ENCODE assay signal across 19 cellular contexts in genomic region chr2:175432793-175433192, GRCh38.
DNase-seq lines count a peak whose midpoint lies in the region; ATAC-seq, FAIRE-seq and TF ChIP-seq lines count a peak whose summit lies in the region.
"Had no signal": no experiment of that assay in that cellular context is flagged by ENCODE, and none has a peak within 500 bp of the region (broad histone marks: within the 10 kb centered on the region; RNA-seq: fewer than 3 reads in every experiment).

No MANE protein-coding gene starts in this region.

- no peak for TF ChIP-seq POLR2A in K562 (conservative IDR thresholded peaks at IDR 0.05)

- H3K27ac ChIP-seq in Karpas-422 (ENCODE audit: low read length) (no peak overlapping the region), K562 (ENCODE audit: extremely low read depth, low read depth, low read length) (no peak overlapping the region), left ventricle myocardium inferior (replicated peaks) (no peak overlapping the region)
- H3K27ac ChIP-seq: 22Rv1, A549, C4-2B had no signal

- H2AFZ ChIP-seq in Karpas-422 (ENCODE audit: low read length) = no peak overlapping the region
- H2AFZ ChIP-seq in K562 (ENCODE audit: low read depth, low read length) = no peak overlapping the region

- H3K4me2 ChIP-seq in Karpas-422 (ENCODE audit: low read depth, low read length, poor library complexity, severe bottlenecking) (no peak overlapping the region), K562 (ENCODE audit: insufficient read depth, low read length) (no peak overlapping the region)
- H3K4me2 ChIP-seq: A549 had no signal

- TF ChIP-seq RAD21 in K562 (CRISPR knock-in tag; conservative IDR thresholded peaks at IDR 0.05 in 1 of 2, IDR thresholded peaks at IDR 0.05 in 1 of 2) = no peak

- H3K27me3 ChIP-seq in Karpas-422 (ENCODE audit: low read length) = 0 out of 2 replicates have a peak, but pooled peaks cover 3% of the 10 kb centered on the region
- peaks cover 11 to 13% of the 10 kb centered on the region in 2 experiments for H3K27me3 ChIP-seq in K562 (ENCODE audit: control insufficient read depth in 2 of 2, insufficient read depth in 2 of 2, low read length in 2 of 2)
- peaks cover 4% of the 10 kb centered on the region for H3K27me3 ChIP-seq in left ventricle myocardium inferior (ENCODE audit: low read depth)

- DNase-seq in NCI-H146 (lab: John Stamatoyannopoulos, UW) (peak; percentile 3), NCI-H146 treated with DMSO at 0.1 percent for 48 hours (lab: John Stamatoyannopoulos, UW; ENCODE audit: unreplicated experiment) (no peak), Karpas-422 (peak; percentile 31), K562 (ENCODE audit: extremely low read depth in 1 of 4, low spot score in 3 of 4) (no peak), DMS79 treated with DMSO at 0.1 percent for 48 hours (lab: John Stamatoyannopoulos, UW) (no peak), left ventricle myocardium inferior (no peak)
- DNase-seq in stimulated activated effector memory CD8-positive, alpha-beta T cell treated with anti-CD3 and anti-CD28 coated beads, Interleukin-12 subunit alpha, Interleukin-12 subunit beta, amount 100 ng/mL, for 72 hours (ENCODE audit: low spot score in 2 of 2) = no peak
- DNase-seq: AML-193; Caco-2; CD4-positive, alpha-beta T cell; GF-D8; H9; IMR-90 had no signal

- FAIRE-seq in K562 (lab: Jason Lieb, UNC) = peak; percentile 23
- FAIRE-seq: A549, GM19239, H1, HTR-8/SVneo had no signal

- no TSS peak for BruUV-seq in K562 (replicated peaks; lab: Mats Ljungman, UMichigan)

- H3K4me1 Mint-ChIP-seq in stimulated activated effector memory CD8-positive, alpha-beta T cell treated with anti-CD3 and anti-CD28 coated beads, Interleukin-12 subunit alpha, Interleukin-12 subunit beta, amount 100 ng/mL, for 72 hours = no peaks in the 10 kb centered on the region

- peaks cover 3% of the 10 kb centered on the region for H3K9me3 Mint-ChIP-seq in stimulated activated effector memory CD8-positive, alpha-beta T cell treated with anti-CD3 and anti-CD28 coated beads, Interleukin-12 subunit alpha, Interleukin-12 subunit beta, amount 100 ng/mL, for 72 hours

- no peak overlapping the region for H3K4me3 ChIP-seq in Karpas-422 (ENCODE audit: low read length)
- H3K4me3 ChIP-seq in K562 = no peak overlapping the region
- H3K4me3 ChIP-seq in left ventricle myocardium inferior = no peak overlapping the region
- H3K4me3 ChIP-seq: A549 had no signal

- H3K9ac ChIP-seq in Karpas-422 (ENCODE audit: low read length) = no peak overlapping the region
- H3K9ac ChIP-seq in K562 (ENCODE audit: insufficient read depth in 1 of 2, low read depth in 2 of 2, low read length in 2 of 2) = no peak overlapping the region

- no peak for TF ChIP-seq EP300 in K562 (IDR thresholded peaks at IDR 0.05; ENCODE audit: low read length)

- no peaks in the 10 kb centered on the region; the same call in 1 of the 2 replicates for H3K4me1 ChIP-seq in Karpas-422 (ENCODE audit: low read length)
- H3K4me1 ChIP-seq in K562 (replicated peaks in 1 of 2; ENCODE audit: control insufficient read depth in 2 of 2, insufficient read depth in 2 of 2, low read length in 2 of 2) = no peaks in the 10 kb centered on the region
- no peaks in the 10 kb centered on the region for H3K4me1 ChIP-seq in left ventricle myocardium inferior
- H3K4me1 ChIP-seq: A549, Caco-2 had no signal

- H3K27ac Mint-ChIP-seq in stimulated activated effector memory CD8-positive, alpha-beta T cell treated with anti-CD3 and anti-CD28 coated beads, Interleukin-12 subunit alpha, Interleukin-12 subunit beta, amount 100 ng/mL, for 72 hours = no peak overlapping the region
- H3K27ac Mint-ChIP-seq: CD4-positive, alpha-beta T cell; H9 had no signal

- no peaks in the 10 kb centered on the region for H3K36me3 Mint-ChIP-seq in stimulated activated effector memory CD8-positive, alpha-beta T cell treated with anti-CD3 and anti-CD28 coated beads, Interleukin-12 subunit alpha, Interleukin-12 subunit beta, amount 100 ng/mL, for 72 hours

- in situ Hi-C loops in K562 (cut with MboI) = no loop called here

- H3K9me1 ChIP-seq in K562 (ENCODE audit: control insufficient read depth, insufficient read depth, low read length) = no peaks in the 10 kb centered on the region

- H3K79me2 ChIP-seq in Karpas-422 (ENCODE audit: low read length) (no peaks in the 10 kb centered on the region), K562 (ENCODE audit: control insufficient read depth, insufficient read depth, low read length) (no peaks in the 10 kb centered on the region)

- TF ChIP-seq CTCF in K562 (IDR thresholded peaks at IDR 0.05 in 2 of 3, conservative IDR thresholded peaks at IDR 0.05 in 1 of 3; ENCODE audit: insufficient read depth in 2 of 3, low read depth in 1 of 3, low read length in 3 of 3) = no peak
- no peak for TF ChIP-seq CTCF in left ventricle myocardium inferior (IDR thresholded peaks at IDR 0.05; ENCODE audit: borderline replicate concordance)

- H3K36me3 ChIP-seq in Karpas-422 (ENCODE audit: insufficient read depth, low read length) (no peaks in the 10 kb centered on the region), K562 (ENCODE audit: control insufficient read depth, insufficient read depth, low read length) (no peaks in the 10 kb centered on the region), left ventricle myocardium inferior (no peaks in the 10 kb centered on the region)

- POLR2A ChIA-PET in K562 (lab: Yijun Ruan, JAX) = interaction anchor here (2.4 kb wide), 1 partner anchor 9 kb away, joined by 9 read pairs; no protein-coding TSS in a partner anchor

- intact Hi-C loops in K562 (cut with micrococcal nuclease) (no loop called here), left ventricle myocardium inferior (cut with micrococcal nuclease) (no loop called here)

- no peak for ATAC-seq in K562
- peak; percentile 60 for ATAC-seq in stimulated activated effector memory CD8-positive, alpha-beta T cell treated with anti-CD3 and anti-CD28 coated beads, Interleukin-12 subunit alpha, Interleukin-12 subunit beta, amount 100 ng/mL, for 72 hours
- ATAC-seq: A549 had no signal

- 5% methylated on average over 2 of the region's 2 CpGs for whole genome bisulfite sequencing in K562 (ENCODE audit: insufficient coverage, low coverage, missing lambda C conversion rate)

- H3K9me2 ChIP-seq in Karpas-422 (replicated peaks; ENCODE audit: insufficient read depth, low read length) = no peaks in the 10 kb centered on the region

- no peaks in the 10 kb centered on the region for H4K20me1 ChIP-seq in Karpas-422 (ENCODE audit: insufficient read depth, low read depth, low read length)
- no peaks in the 10 kb centered on the region for H4K20me1 ChIP-seq in K562 (replicated peaks; ENCODE audit: control insufficient read depth, insufficient read depth, low read length)

- no peak overlapping the region for H3K4me3 Mint-ChIP-seq in stimulated activated effector memory CD8-positive, alpha-beta T cell treated with anti-CD3 and anti-CD28 coated beads, Interleukin-12 subunit alpha, Interleukin-12 subunit beta, amount 100 ng/mL, for 72 hours
- H3K4me3 Mint-ChIP-seq: CD4-positive, alpha-beta T cell; H9 had no signal

- CTCF ChIA-PET in K562 (lab: Yijun Ruan, JAX; ENCODE audit: low intra/inter-chr PET ratio) = no interaction called here

- H3K9me3 ChIP-seq in Karpas-422 (ENCODE audit: low read length) = peaks cover 8% of the 10 kb centered on the region
- H3K9me3 ChIP-seq in K562 (replicated peaks; ENCODE audit: control insufficient read depth, insufficient read depth, low read depth, low read length) = no peaks in the 10 kb centered on the region
- peaks cover 24% of the 10 kb centered on the region for H3K9me3 ChIP-seq in left ventricle myocardium inferior (replicated peaks)
- H3K9me3 ChIP-seq: A549, Caco-2 had no signal

TF ChIP-seq in K562, 482 proteins besides CTCF, POLR2A, EP300 and RAD21:
- no peak for TF ChIP-seq CBX2 (IDR thresholded peaks at IDR 0.05; ENCODE audit: insufficient read depth, low read length, poor library complexity, severe bottlenecking)

Comparison
In these comparisons a context has a peak if more than half of its experiments do, and no peak if none do; other contexts are left out.
1. DNase-seq: peak in NCI-H146 (single experiment) and Karpas-422 (single experiment); none in NCI-H146 treated with DMSO at 0.1 percent for 48 hours (single experiment), K562 (0 of 4), stimulated activated effector memory CD8-positive, alpha-beta T cell treated with anti-CD3 and anti-CD28 coated beads, Interleukin-12 subunit alpha, Interleukin-12 subunit beta, amount 100 ng/mL, for 72 hours (0 of 2), DMS79 treated with DMSO at 0.1 percent for 48 hours (single experiment) and left ventricle myocardium inferior (single experiment).